Comparison of ENCODE assay signal across 9 cellular contexts in the genomic region with DNA sequence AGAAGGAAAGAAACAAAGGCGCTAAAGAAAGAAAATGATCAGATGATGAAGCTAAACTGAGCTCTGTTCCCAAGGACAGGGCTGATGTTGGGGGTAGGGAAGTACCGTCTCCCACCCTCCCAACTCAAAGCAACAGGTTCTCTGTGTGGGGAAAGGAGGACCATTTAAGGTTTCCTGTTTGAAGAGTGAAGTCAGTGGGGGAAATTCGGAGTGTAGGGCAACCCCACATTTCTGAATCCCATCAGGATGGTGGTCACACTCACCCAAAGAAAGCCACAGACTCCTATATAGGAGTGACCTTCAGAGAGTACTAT.
DNase-seq lines count a peak whose midpoint lies in the region; ATAC-seq and TF ChIP-seq lines count a peak whose summit lies in the region.
"Had no signal": no experiment of that assay in that cellular context is flagged by ENCODE, and none has a peak within 500 bp of the region (broad histone marks: within the 10 kb centered on the region; RNA-seq: fewer than 3 reads in every experiment).

No MANE protein-coding gene starts in this region.

- peak overlapping the region; percentile 22 for H2BK5ac ChIP-seq in mesenchymal stem cell (ENCODE audit: low read depth, low read length, poor library complexity, severe bottlenecking)

- H3K36me3 ChIP-seq in heart left ventricle (no peaks in the 10 kb centered on the region), PC-3 (ENCODE audit: low read depth, low read length) (no peaks in the 10 kb centered on the region), mesenchymal stem cell (ENCODE audit: control insufficient read depth in 1 of 2, insufficient read depth in 2 of 2, low read depth in 1 of 2, low read length in 2 of 2) (no peaks in the 10 kb centered on the region)

- H3K9ac ChIP-seq in PC-3 (ENCODE audit: low read length) (no peak overlapping the region), mesenchymal stem cell (ENCODE audit: low read length) (no peak overlapping the region)
- H3K9ac ChIP-seq: KMS-11 had no signal

- H3K27ac ChIP-seq in heart left ventricle (no peak overlapping the region), PC-3 (ENCODE audit: low read length) (no peak overlapping the region), mesenchymal stem cell (ENCODE audit: low read length, poor library complexity, severe bottlenecking) (no peak overlapping the region)
- H3K27ac ChIP-seq: KMS-11 had no signal

- POLR2A ChIA-PET in PC-3 (lab: Charles Lee; ENCODE audit: unreplicated experiment): interaction anchor here (0.6 kb wide), 2 partner anchors 70 to 110 kb away, joined by 3 read pairs; no protein-coding TSS in a partner anchor

- DNase-seq in Right ventricle myocardium inferior (ENCODE audit: missing footprints) (no peak), heart left ventricle (no peak), PC-3 (no peak), mesenchymal stem cell (no peak), COLO668 (lab: John Stamatoyannopoulos, UW; ENCODE audit: unreplicated experiment) (no peak), NCI-H1105 treated with DMSO at 0.1 percent for 48 hours (lab: John Stamatoyannopoulos, UW) (no peak)

- H3K79me2 ChIP-seq in PC-3 (ENCODE audit: low read length): no peaks in the 10 kb centered on the region

- no peak overlapping the region for H2BK120ac ChIP-seq in mesenchymal stem cell (ENCODE audit: low read depth, low read length)

- TF ChIP-seq CTCF in heart left ventricle (IDR thresholded peaks at IDR 0.05): no peak
- TF ChIP-seq CTCF in PC-3 (conservative IDR thresholded peaks at IDR 0.05; ENCODE audit: low read depth, low read length): no peak

- no peaks in the 10 kb centered on the region for H3F3A ChIP-seq in PC-3 (ENCODE audit: low read length, unreplicated experiment)

- no peak overlapping the region for H3K18ac ChIP-seq in mesenchymal stem cell (ENCODE audit: low read depth in 1 of 2, low read length in 2 of 2)

- intact Hi-C loops in Right ventricle myocardium inferior (cut with DNase I): loop anchor here (1.0 to 5.0 kb wide), 4 partner anchors 250 to 625 kb away; no protein-coding TSS in a partner anchor
- intact Hi-C loops in heart left ventricle (cut with DNase I): loop anchor here (1.0 to 10.0 kb wide), 14 partner anchors 163 to 625 kb away; no protein-coding TSS in a partner anchor
- intact Hi-C loops in PC-3 (cut with micrococcal nuclease): loop anchor here (1.0 to 2.0 kb wide), 6 partner anchors 150 to 625 kb away; no protein-coding TSS in a partner anchor

- H3K27me3 ChIP-seq in heart left ventricle (peaks cover 0 to 74% (median 9%) of the 10 kb centered on the region in 9 donors), PC-3 (ENCODE audit: low read length) (no peaks in the 10 kb centered on the region), mesenchymal stem cell (ENCODE audit: control insufficient read depth in 1 of 2, insufficient read depth in 1 of 2, low read length in 2 of 2) (peaks cover 2 to 67% of the 10 kb centered on the region in 2 experiments)

- H2BK15ac ChIP-seq in mesenchymal stem cell (ENCODE audit: low read depth, poor library complexity, severe bottlenecking): no peak overlapping the region

- TF ChIP-seq POLR2A in heart left ventricle (IDR thresholded peaks at IDR 0.05): no peak

- H3K9me3 ChIP-seq in heart left ventricle: no peaks in the 10 kb centered on the region
- H3K9me3 ChIP-seq in PC-3 (ENCODE audit: low read length): no peaks in the 10 kb centered on the region
- no peaks in the 10 kb centered on the region for H3K9me3 ChIP-seq in mesenchymal stem cell (ENCODE audit: control insufficient read depth, low read length)
- H3K9me3 ChIP-seq: Caco-2 had no signal

- ATAC-seq in Right ventricle myocardium inferior: peak; percentile 16
- ATAC-seq in heart left ventricle: no peak
- no peak for ATAC-seq in PC-3
- ATAC-seq in GM21825 (IDR thresholded peaks at IDR 0.05; ENCODE audit: unreplicated experiment): no peak

- H3K9me2 ChIP-seq in PC-3 (replicated peaks; ENCODE audit: low read length): no peaks in the 10 kb centered on the region

- peak overlapping the region; percentile 47 for H2AFZ ChIP-seq in PC-3 (ENCODE audit: low read length)
- no peak overlapping the region for H2AFZ ChIP-seq in mesenchymal stem cell (ENCODE audit: low read depth, low read length)

- H3K79me1 ChIP-seq in mesenchymal stem cell (replicated peaks; ENCODE audit: low read length, poor library complexity, severe bottlenecking): no peaks in the 10 kb centered on the region

- H3K4ac ChIP-seq in mesenchymal stem cell (ENCODE audit: low read depth in 1 of 2, low read length in 2 of 2): no peak overlapping the region

- BruUV-seq in PC-3 (replicated peaks; lab: Mats Ljungman, UMichigan): no TSS peak

- peaks cover 0 to 6% (median 0%) of the 10 kb centered on the region in 12 donors for H3K4me1 ChIP-seq in heart left ventricle
- H3K4me1 ChIP-seq in PC-3 (ENCODE audit: insufficient read depth, low read length): peaks cover 18% of the 10 kb centered on the region
- peaks cover 18% of the 10 kb centered on the region for H3K4me1 ChIP-seq in mesenchymal stem cell (ENCODE audit: control insufficient read depth, insufficient read depth, low read depth, low read length)
- H3K4me1 ChIP-seq: Caco-2 had no signal

- H2BK12ac ChIP-seq in mesenchymal stem cell (ENCODE audit: low read length in 2 of 2): no peak overlapping the region

- no peak overlapping the region for H3K4me2 ChIP-seq in PC-3 (ENCODE audit: low read length)
- no peak overlapping the region for H3K4me2 ChIP-seq in mesenchymal stem cell (ENCODE audit: low read length, poor library complexity, severe bottlenecking)
- H3K4me2 ChIP-seq: KMS-11 had no signal

- H3K4me3 ChIP-seq in heart left ventricle: no peak overlapping the region
- H3K4me3 ChIP-seq in PC-3 (ENCODE audit: low read length): no peak overlapping the region
- no peak overlapping the region for H3K4me3 ChIP-seq in mesenchymal stem cell (ENCODE audit: insufficient read depth in 1 of 2, low read depth in 1 of 2, low read length in 2 of 2)

- 37 to 56% (median 51%) methylated on average over 3 of the region's 3 CpGs for WGBS in heart left ventricle, 4 donors
- 17% methylated on average over 1 of the region's 3 CpGs for WGBS in mesenchymal stem cell

- H2AK5ac ChIP-seq in mesenchymal stem cell (ENCODE audit: low read length, severe bottlenecking): peak overlapping the region; percentile 92

- no peaks in the 10 kb centered on the region for H4K20me1 ChIP-seq in PC-3 (ENCODE audit: low read length)

- H3K23ac ChIP-seq in mesenchymal stem cell (ENCODE audit: low read length in 2 of 2): no peak overlapping the region

- CTCF ChIA-PET in PC-3 (lab: Charles Lee): interaction anchor here (0.8 to 2.1 kb wide), 10 partner anchors 12 to 624 kb away, joined by 3 to 30 read pairs (median 6); no protein-coding TSS in a partner anchor

- H4K8ac ChIP-seq in mesenchymal stem cell (ENCODE audit: low read length): no peak overlapping the region

- H3K14ac ChIP-seq in mesenchymal stem cell (ENCODE audit: low read length in 2 of 2): no peak overlapping the region

- no peak overlapping the region for H4K91ac ChIP-seq in mesenchymal stem cell (ENCODE audit: low read length)
